ENCODE assay signal across 8 cellular contexts in genomic region chr4:40763228-40763716, GRCh38. TPM values are rescaled to one million over a fixed set of nuclear protein-coding genes. Genes with fewer than 3 reads are reported as not detected.
DNase-seq lines count a peak whose midpoint lies in the region; ATAC-seq lines count a peak whose summit lies in the region.

No MANE protein-coding gene starts in this region.

- peaks cover 21% of the 10 kb centered on the region for H3K4me1 Mint-ChIP-seq in activated CD8-positive, alpha-beta memory T cell treated with anti-CD3 and anti-CD28 coated beads, Interleukin-2, amount 10 ng/mL, durations not matched to agents 7 days and 5 days
- H3K4me1 Mint-ChIP-seq in natural killer cell treated with Interleukin-12 subunit alpha and Interleukin-12 subunit beta and Interleukin-15 and Interleukin-18, amount 100 ng/mL, for 72 hours (ENCODE audit: low read depth in 2 of 2), result peaks cover 10 to 12% of the 10 kb centered on the region in 2 donors

- peaks cover 10% of the 10 kb centered on the region for H3K27me3 Mint-ChIP-seq in activated CD8-positive, alpha-beta memory T cell treated with anti-CD3 and anti-CD28 coated beads, Interleukin-2, amount 10 ng/mL, durations not matched to agents 7 days and 5 days
- peaks cover 8 to 11% of the 10 kb centered on the region in 2 donors for H3K27me3 Mint-ChIP-seq in natural killer cell treated with Interleukin-12 subunit alpha and Interleukin-12 subunit beta and Interleukin-15 and Interleukin-18, amount 100 ng/mL, for 72 hours

- peak; percentile 85 for DNase-seq in activated CD8-positive, alpha-beta memory T cell treated with anti-CD3 and anti-CD28 coated beads, Interleukin-2, amount 10 ng/mL, durations not matched to agents 7 days and 5 days
- no peak for DNase-seq in activated CD8-positive, alpha-beta memory T cell treated with anti-CD3 and anti-CD28 coated beads, Interleukin-2, amount 50 U/mL, for 48 hours
- DNase-seq in SW480 (ENCODE audit: low spot score) (peak; percentile 59), NCI-H2107 (lab: John Stamatoyannopoulos, UW) (no peak), posterior cingulate gyrus (no peak)
- DNase-seq in natural killer cell treated with Interleukin-12 subunit alpha and Interleukin-12 subunit beta and Interleukin-15 and Interleukin-18, amount 100 ng/mL, for 72 hours (ENCODE audit: low spot score), result peak; percentile 73
- DNase-seq in activated effector memory CD4-positive, alpha-beta T cell treated with anti-CD3 and anti-CD28 coated beads, Interleukin-2, amount 50 U/mL, for 16 hours, result no peak

- H3K27ac Mint-ChIP-seq in activated CD8-positive, alpha-beta memory T cell treated with anti-CD3 and anti-CD28 coated beads, Interleukin-2, amount 10 ng/mL, durations not matched to agents 7 days and 5 days, result peak overlapping the region; percentile 78
- peak overlapping the region; percentile 11 to 78 for H3K27ac Mint-ChIP-seq in natural killer cell treated with Interleukin-12 subunit alpha and Interleukin-12 subunit beta and Interleukin-15 and Interleukin-18, amount 100 ng/mL, for 72 hours

- intact Hi-C loops in posterior cingulate gyrus (cut with DNase I), result no loop called here

- CTCF ChIA-PET in activated CD8-positive, alpha-beta memory T cell treated with anti-CD3 and anti-CD28 coated beads, Interleukin-2, amount 10 ng/mL, durations not matched to agents 7 days and 5 days (lab: Charles Lee), result interaction anchor here (0.7 kb wide), 1 partner anchor 80 kb away, joined by 3 read pairs; no protein-coding TSS in a partner anchor

- H3K36me3 Mint-ChIP-seq in activated CD8-positive, alpha-beta memory T cell treated with anti-CD3 and anti-CD28 coated beads, Interleukin-2, amount 10 ng/mL, durations not matched to agents 7 days and 5 days, result peaks cover 6% of the 10 kb centered on the region
- H3K36me3 Mint-ChIP-seq in natural killer cell treated with Interleukin-12 subunit alpha and Interleukin-12 subunit beta and Interleukin-15 and Interleukin-18, amount 100 ng/mL, for 72 hours, result peaks cover 5% of the 10 kb centered on the region

- H3K9me3 Mint-ChIP-seq in activated CD8-positive, alpha-beta memory T cell treated with anti-CD3 and anti-CD28 coated beads, Interleukin-2, amount 10 ng/mL, durations not matched to agents 7 days and 5 days (ENCODE audit: low read depth), result no peaks in the 10 kb centered on the region
- H3K9me3 Mint-ChIP-seq in natural killer cell treated with Interleukin-12 subunit alpha and Interleukin-12 subunit beta and Interleukin-15 and Interleukin-18, amount 100 ng/mL, for 72 hours, result no peaks in the 10 kb centered on the region

- ATAC-seq in activated CD8-positive, alpha-beta memory T cell treated with anti-CD3 and anti-CD28 coated beads, Interleukin-2, amount 10 ng/mL, durations not matched to agents 7 days and 5 days, result peak; percentile 99
- peak; percentile 98 for ATAC-seq in HG02973 (IDR thresholded peaks at IDR 0.05; ENCODE audit: unreplicated experiment)
- peak; percentile 99 for ATAC-seq in natural killer cell treated with Interleukin-12 subunit alpha and Interleukin-12 subunit beta and Interleukin-15 and Interleukin-18, amount 100 ng/mL, for 72 hours

- H3K4me3 Mint-ChIP-seq in activated CD8-positive, alpha-beta memory T cell treated with anti-CD3 and anti-CD28 coated beads, Interleukin-2, amount 10 ng/mL, durations not matched to agents 7 days and 5 days, result peak overlapping the region; percentile 43
- peak overlapping the region; percentile 61 for H3K4me3 Mint-ChIP-seq in natural killer cell treated with Interleukin-12 subunit alpha and Interleukin-12 subunit beta and Interleukin-15 and Interleukin-18, amount 100 ng/mL, for 72 hours

RNA-seq across cellular contexts. Expression of gene NSUN7, which starts 13.5 kb away (rescaled TPM):
- total RNA-seq in activated CD8-positive, alpha-beta memory T cell treated with anti-CD3 and anti-CD28 coated beads, Interleukin-2, amount 10 ng/mL, durations not matched to agents 7 days and 5 days, result under 1 TPM; 0.42 to 0.55 TPM
- under 1 TPM in 1 of 2 donors, not detected in 1; 0.12 TPM for total RNA-seq in natural killer cell treated with Interleukin-12 subunit alpha and Interleukin-12 subunit beta and Interleukin-15 and Interleukin-18, amount 100 ng/mL, for 72 hours

Comparison
In these comparisons a context has a peak if more than half of its experiments do, and no peak if none do; other contexts are left out.
1. DNase-seq: peak in activated CD8-positive, alpha-beta memory T cell treated with anti-CD3 and anti-CD28 coated beads, Interleukin-2, amount 10 ng/mL, durations not matched to agents 7 days and 5 days (single experiment), SW480 (single experiment) and natural killer cell treated with Interleukin-12 subunit alpha and Interleukin-12 subunit beta and Interleukin-15 and Interleukin-18, amount 100 ng/mL, for 72 hours (single experiment); none in activated CD8-positive, alpha-beta memory T cell treated with anti-CD3 and anti-CD28 coated beads, Interleukin-2, amount 50 U/mL, for 48 hours (single experiment), activated effector memory CD4-positive, alpha-beta T cell treated with anti-CD3 and anti-CD28 coated beads, Interleukin-2, amount 50 U/mL, for 16 hours (single experiment), NCI-H2107 (single experiment) and posterior cingulate gyrus (0 of 10).
2. Peak in every context shown above with its lines, with median percentiles within 50 percentile points of each other: ATAC-seq.